Comparison of ENCODE assay signal across 8 cellular contexts in the genomic region with DNA sequence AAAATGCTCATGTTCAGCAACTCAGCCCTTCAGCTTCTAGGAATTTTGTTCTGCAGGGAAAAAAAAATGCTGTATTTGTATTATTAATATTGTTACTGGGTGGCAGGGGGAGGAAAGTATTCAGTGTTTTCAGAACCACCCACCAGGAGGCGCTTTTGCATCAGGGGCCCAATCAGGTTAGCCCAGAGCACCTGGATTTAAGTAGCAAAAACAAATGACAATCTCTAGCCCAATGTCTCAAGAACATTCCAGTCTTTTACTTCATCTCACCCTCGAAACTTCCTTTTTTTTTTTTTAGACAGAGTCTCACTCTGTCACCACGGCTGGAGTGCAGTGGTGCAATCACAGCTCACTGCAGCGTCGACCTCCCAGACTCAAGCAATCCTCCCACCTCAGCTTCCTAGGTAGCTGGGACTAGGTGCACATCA. TPM values are rescaled to one million over a fixed set of nuclear protein-coding genes. Genes with fewer than 3 reads are reported as not detected.
DNase-seq lines count a peak whose midpoint lies in the region; ATAC-seq, FAIRE-seq and TF ChIP-seq lines count a peak whose summit lies in the region.

No MANE protein-coding gene starts in this region.

- ATAC-seq in HG03175 (IDR thresholded peaks at IDR 0.05; ENCODE audit: unreplicated experiment) = no peak

- TF ChIP-seq CTCF in BJ (IDR thresholded peaks at IDR 0.05; ENCODE audit: insufficient read depth, low read depth, low read length) = peak; percentile 88

- H3K36me3 ChIP-seq in BJ (ENCODE audit: control insufficient read depth, insufficient read depth, low read length) = no peaks in the 10 kb centered on the region
- H3K36me3 ChIP-seq in HAP-1 (replicated peaks) = no peaks in the 10 kb centered on the region
- no peaks in the 10 kb centered on the region for H3K36me3 ChIP-seq in small intestine (ENCODE audit: control insufficient read depth in 2 of 2, insufficient read depth in 2 of 2, low read length in 2 of 2)

- H3K9me3 ChIP-seq in HAP-1 (no peaks in the 10 kb centered on the region), small intestine (ENCODE audit: control insufficient read depth, low read depth) (no peaks in the 10 kb centered on the region)

- in situ Hi-C loops in HAP-1 (cut with MboI; ENCODE audit: low sequenced_read_pairs) = no loop called here

- DNase-seq in BJ (ENCODE audit: low read depth) (no peak), HAP-1 (ENCODE audit: low spot score in 2 of 2) (peak; percentile 21 to 80), NOMO-1 treated with DMSO at 0.1 percent for 48 hours (lab: John Stamatoyannopoulos, UW; ENCODE audit: unreplicated experiment) (peak; percentile 90), fibroblast of gingiva (ENCODE audit: low read depth) (peak; percentile 17), small intestine (peak; percentile 54), amniotic stem cell (lab: John Stamatoyannopoulos, UW) (no peak)
- peak; percentile 24 for DNase-seq in activated CD8-positive, alpha-beta memory T cell treated with anti-CD3 and anti-CD28 coated beads, Interleukin-2, amount 50 U/mL, for 1 hour (ENCODE audit: extremely low read depth)

- FAIRE-seq in small intestine (lab: Jason Lieb, UNC) = no peak

- POLR2A ChIA-PET in BJ (lab: Charles Lee) = no interaction called here

- no peak overlapping the region for H3K4me3 ChIP-seq in BJ (ENCODE audit: low read depth, low read length)
- H3K4me3 ChIP-seq in HAP-1 = no peak overlapping the region
- no peak overlapping the region for H3K4me3 ChIP-seq in small intestine (ENCODE audit: low read depth in 1 of 2, low read length in 2 of 2)

- 49 to 58% (median 52%) methylated on average over 5 of the region's 5 CpGs for WGBS in small intestine, 3 donors

- H3K27me3 ChIP-seq in BJ (ENCODE audit: control insufficient read depth, insufficient read depth, low read length) (no peaks in the 10 kb centered on the region), HAP-1 (ENCODE audit: low read depth) (no peaks in the 10 kb centered on the region), small intestine (ENCODE audit: control insufficient read depth in 2 of 2, insufficient read depth in 2 of 2, low read length in 2 of 2) (no peaks in the 10 kb centered on the region)

- CTCF ChIA-PET in BJ (lab: Yijun Ruan, JAX) = interaction anchor here (0.6 to 7.1 kb wide), 20 partner anchors 9 to 1396 kb away, joined by 3 to 146 read pairs (median 4); a partner anchor contains a TSS

- H3K27ac ChIP-seq in small intestine (ENCODE audit: low read depth in 1 of 2, low read length in 1 of 2) = no peak overlapping the region

- no peaks in the 10 kb centered on the region for H3K4me1 ChIP-seq in HAP-1
- H3K4me1 ChIP-seq in small intestine (ENCODE audit: control insufficient read depth in 2 of 2, insufficient read depth in 1 of 2, low read depth in 1 of 2, low read length in 1 of 2) = no peaks in the 10 kb centered on the region

RNA-seq across cellular contexts. Expression of a gene that starts 0.6 kb away (rescaled TPM):
- polyA plus RNA-seq in BJ (2011; rRNA removed) (0.04 and 0.09 TPM in 2 replicates), small intestine (under 1 TPM in 1 of 3 donors, not detected in 2; 0.03 TPM)
- not detected in 2 replicates for polyA minus RNA-seq in BJ (2011; rRNA and poly(A)+ RNA removed)

Comparison
In these comparisons a context has a peak if more than half of its experiments do, and no peak if none do; other contexts are left out.
1. DNase-seq: peak in HAP-1 (2 of 2), NOMO-1 treated with DMSO at 0.1 percent for 48 hours (single experiment), activated CD8-positive, alpha-beta memory T cell treated with anti-CD3 and anti-CD28 coated beads, Interleukin-2, amount 50 U/mL, for 1 hour (single experiment), fibroblast of gingiva (single experiment) and small intestine (single experiment); none in BJ (single experiment) and amniotic stem cell (single experiment).